Comparison of ENCODE assay signal across 9 cellular contexts in the genomic region with DNA sequence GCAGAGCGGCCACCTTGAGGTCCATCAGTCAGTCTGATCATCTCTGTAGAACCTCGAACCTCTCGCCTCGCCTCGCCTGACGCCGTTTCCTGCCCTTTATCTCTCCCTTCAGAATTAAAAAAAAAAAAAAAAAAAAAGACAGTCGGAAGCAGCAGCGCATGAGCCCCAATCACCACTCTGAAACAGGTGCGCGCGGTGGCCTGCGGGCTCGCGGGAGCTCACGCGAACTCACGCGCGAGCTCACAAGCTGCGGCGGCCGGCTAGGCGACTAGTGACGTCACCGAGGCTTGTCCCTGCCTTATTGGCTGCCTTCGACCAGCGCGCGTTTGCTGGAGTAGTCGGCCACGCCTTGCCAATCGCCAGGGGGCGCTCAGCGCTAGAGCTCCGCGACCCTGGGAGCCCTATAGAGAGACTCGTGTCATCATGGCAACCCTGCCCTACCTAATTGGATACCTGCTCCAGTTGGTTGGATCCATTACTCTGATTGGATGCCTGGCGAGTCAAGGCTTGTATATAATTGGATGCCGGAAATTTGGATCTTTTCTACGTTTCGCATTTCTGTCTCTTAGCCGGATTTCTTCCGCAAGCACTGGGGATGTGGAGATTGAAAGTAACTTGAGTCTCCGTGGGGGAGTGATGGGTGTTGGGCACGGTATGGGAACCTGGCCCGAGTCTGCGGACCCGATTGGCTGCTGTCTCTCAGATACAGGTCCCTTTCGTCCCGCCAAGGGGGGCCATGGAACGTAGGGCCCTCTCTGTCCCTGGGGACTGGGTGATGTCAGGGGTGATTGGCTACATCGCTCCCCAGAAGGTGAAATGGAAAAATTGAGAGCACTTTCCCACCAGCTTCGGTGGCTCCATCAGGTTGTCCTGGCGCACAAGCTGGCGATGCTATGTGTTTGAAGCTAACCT. TPM values are rescaled to one million over a fixed set of nuclear protein-coding genes. Genes with fewer than 3 reads are reported as not detected.
DNase-seq lines count a peak whose midpoint lies in the region; ATAC-seq and TF ChIP-seq lines count a peak whose summit lies in the region.
"Had no signal": no experiment of that assay in that cellular context is flagged by ENCODE, and none has a peak within 500 bp of the region (broad histone marks: within the 10 kb centered on the region; RNA-seq: fewer than 3 reads in every experiment).

No MANE protein-coding gene starts in this region.

- H3K36me3 Mint-ChIP-seq in activated T-helper 17 cell treated with anti-CD3 and anti-CD28 coated beads, Interleukin-2, amount 50 U/mL, for 72 hours (ENCODE audit: low read depth): no peaks in the 10 kb centered on the region

- no peaks in the 10 kb centered on the region for H3K79me2 ChIP-seq in GM23248 (ENCODE audit: insufficient read depth)

- H3K4me1 ChIP-seq in GM23248 (ENCODE audit: insufficient read depth): no peaks in the 10 kb centered on the region
- H3K4me1 ChIP-seq in gastroesophageal sphincter: peaks cover 0 to 16% (median 0%) of the 10 kb centered on the region in 3 donors
- peaks cover 0 to 2% (median 0%) of the 10 kb centered on the region in 4 donors for H3K4me1 ChIP-seq in transverse colon

- peak overlapping the region; percentile 61 for H3K4me3 Mint-ChIP-seq in activated T-helper 17 cell treated with anti-CD3 and anti-CD28 coated beads, Interleukin-2, amount 50 U/mL, for 72 hours

- H3K27ac Mint-ChIP-seq in activated T-helper 17 cell treated with anti-CD3 and anti-CD28 coated beads, Interleukin-2, amount 50 U/mL, for 72 hours: no peak overlapping the region

- H3K9ac ChIP-seq in GM23248: no peak overlapping the region

- no peak overlapping the region for H2AFZ ChIP-seq in GM23248

- peaks cover 9% of the 10 kb centered on the region for H3K4me1 Mint-ChIP-seq in activated T-helper 17 cell treated with anti-CD3 and anti-CD28 coated beads, Interleukin-2, amount 50 U/mL, for 72 hours

- ATAC-seq in activated T-helper 17 cell treated with anti-CD3 and anti-CD28 coated beads, Interleukin-2, amount 50 U/mL, for 72 hours (replicated peaks): peak; percentile 85
- peak; percentile 68 for ATAC-seq in gastroesophageal sphincter
- ATAC-seq in omental fat pad (ENCODE audit: low FRiP score): peak; percentile 64
- no peak for ATAC-seq in HG03025 (IDR thresholded peaks at IDR 0.05; ENCODE audit: low FRiP score, unreplicated experiment)
- ATAC-seq in GM21367 (IDR thresholded peaks at IDR 0.05; ENCODE audit: unreplicated experiment): no peak

- TF ChIP-seq EP300 in gastroesophageal sphincter (IDR thresholded peaks at IDR 0.05) (no peak), transverse colon (IDR thresholded peaks at IDR 0.05; ENCODE audit: low read depth) (no peak)

- no peaks in the 10 kb centered on the region for H3K36me3 ChIP-seq in GM23248 (ENCODE audit: low read depth)
- no peaks in the 10 kb centered on the region for H3K36me3 ChIP-seq in gastroesophageal sphincter
- H3K36me3 ChIP-seq in transverse colon: no peaks in the 10 kb centered on the region

- H3K4me2 ChIP-seq in GM23248 (ENCODE audit: unreplicated experiment): no peak overlapping the region

- WGBS in GM23248 (ENCODE audit: low coverage in 1 of 2, low lambda C conversion rate in 2 of 2, missing lambda C conversion rate in 2 of 2), 2 experiments: 21 to 24% methylated on average over 51 to 56 of the region's 56 CpGs
- 11% methylated on average over 10 of the region's 56 CpGs; no CpG with 5 or more reads in 1 of the 2 donors for WGBS in gastroesophageal sphincter (ENCODE audit: low coverage in 1 of 2), 2 donors
- 38% methylated on average over 56 of the region's 56 CpGs; no CpG with 5 or more reads in 1 of the 2 donors for WGBS in transverse colon (ENCODE audit: low coverage in 1 of 2), 2 donors

- DNase-seq in GM23248 (peak; percentile 73), omental fat pad (ENCODE audit: low spot score) (peak; percentile 55), transverse colon (peak; percentile 37)

- H3K27me3 Mint-ChIP-seq in activated T-helper 17 cell treated with anti-CD3 and anti-CD28 coated beads, Interleukin-2, amount 50 U/mL, for 72 hours: peaks cover 18% of the 10 kb centered on the region

- H3K9me3 Mint-ChIP-seq in activated T-helper 17 cell treated with anti-CD3 and anti-CD28 coated beads, Interleukin-2, amount 50 U/mL, for 72 hours: peaks cover 7% of the 10 kb centered on the region

- peak in 2 of 4 experiments; percentile 39 to 46 for TF ChIP-seq CTCF in gastroesophageal sphincter (IDR thresholded peaks at IDR 0.05)
- no peak for TF ChIP-seq CTCF in omental fat pad (IDR thresholded peaks at IDR 0.05)
- peak in 1 of 5 experiments; percentile 31 for TF ChIP-seq CTCF in transverse colon (IDR thresholded peaks at IDR 0.05)

- no peak for TF ChIP-seq POLR2A in gastroesophageal sphincter (IDR thresholded peaks at IDR 0.05)
- no peak for TF ChIP-seq POLR2A in transverse colon (IDR thresholded peaks at IDR 0.05)

- in situ Hi-C loops in GM23248 (cut with MboI): no loop called here
- in situ Hi-C loops in transverse colon (cut with MboI; ENCODE audit: low pct_ligation_motif_present in 1 of 4, low pct_unique_long_range_greater_than_20kb in 1 of 4, low sequenced_read_pairs in 3 of 4): no loop called here

- intact Hi-C loops in transverse colon (cut with DNase I; ENCODE audit: low total_unique reads): no loop called here

- H3K27ac ChIP-seq in GM23248: no peak overlapping the region
- no peak overlapping the region for H3K27ac ChIP-seq in gastroesophageal sphincter
- H3K27ac ChIP-seq in transverse colon: no peak overlapping the region

- no peaks in the 10 kb centered on the region for H3K9me3 ChIP-seq in GM23248 (ENCODE audit: low read depth)
- no peaks in the 10 kb centered on the region for H3K9me3 ChIP-seq in gastroesophageal sphincter
- H3K9me3 ChIP-seq in transverse colon: no peaks in the 10 kb centered on the region

- H3K27me3 ChIP-seq in GM23248 (replicated peaks; ENCODE audit: insufficient read depth) (no peaks in the 10 kb centered on the region), gastroesophageal sphincter (peaks cover 70% of the 10 kb centered on the region), transverse colon (peaks cover 15% of the 10 kb centered on the region)

- no peaks in the 10 kb centered on the region for H4K20me1 ChIP-seq in GM23248 (ENCODE audit: insufficient read depth)

- H3K4me3 ChIP-seq in GM23248 (no peak overlapping the region), gastroesophageal sphincter (peak overlapping the region in 1 of 2 donors; percentile 3), transverse colon (no peak overlapping the region)

- H3F3A ChIP-seq in GM23248 (ENCODE audit: insufficient read depth): no peaks in the 10 kb centered on the region

- H3K9me2 ChIP-seq in GM23248 (ENCODE audit: insufficient read depth): no peaks in the 10 kb centered on the region

TF ChIP-seq in PFSK-1, 5 proteins besides CTCF, POLR2A, EP300 and RAD21:
- TF ChIP-seq FOXP2 (optimal IDR thresholded peaks at IDR 0.05; ENCODE audit: borderline replicate concordance, extremely low read depth, extremely low read length, insufficient read depth) (peak; percentile 32), POLR2AphosphoS5 (IDR thresholded peaks at IDR 0.05; ENCODE audit: low read depth, low read length) (no peak)

RNA-seq across cellular contexts. Expression of gene SYT3, which starts 31.6 kb away (rescaled TPM):
- not detected in 2 replicates for total RNA-seq in GM23248 (2014; rRNA removed; shearing (Covaris generic))
- not detected in 2 replicates for polyA plus RNA-seq in GM23248 (2016; fragmentation: Nextera tagmentation; extraction: Ambion mirVana)
- not detected for polyA plus RNA-seq in PFSK-1 (2012; ENCODE audit: insufficient read length, low read depth)
- total RNA-seq in activated T-helper 17 cell treated with anti-CD3 and anti-CD28 coated beads, Interleukin-2, amount 50 U/mL, for 72 hours: not detected
- total RNA-seq in gastroesophageal sphincter (under 1 TPM in 1 of 4 donors, not detected in 3; 0.42 TPM), omental fat pad (not detected), transverse colon (under 1 TPM in 1 of 4 donors, not detected in 3; 0.64 TPM)
- total RNA-seq: mononuclear cell had no signal

RNA-seq across cellular contexts. Expression of gene LRRC4B, which starts 39.9 kb away (rescaled TPM):
- total RNA-seq in GM23248 (2014; rRNA removed; shearing (Covaris generic)): not detected in 2 replicates
- not detected in 2 replicates for polyA plus RNA-seq in GM23248 (2016; fragmentation: Nextera tagmentation; extraction: Ambion mirVana)
- 0.83 TPM for polyA plus RNA-seq in PFSK-1 (2012; ENCODE audit: insufficient read length, low read depth)
- not detected for total RNA-seq in activated T-helper 17 cell treated with anti-CD3 and anti-CD28 coated beads, Interleukin-2, amount 50 U/mL, for 72 hours
- total RNA-seq in gastroesophageal sphincter (1 to 10 TPM; 5.0 to 9.3 (median 7.6) TPM), omental fat pad (1 to 10 TPM in 3 of 4 donors, under 1 TPM in 1; 0.84 to 1.6 (median 1.4) TPM), transverse colon (1 to 10 TPM in 1 of 4 donors, under 1 TPM in 3; 0.37 to 1.4 (median 0.91) TPM)
- total RNA-seq: mononuclear cell had no signal

RNA-seq across cellular contexts. Expression of gene C19orf81, which starts 41.1 kb away (rescaled TPM):
- not detected in 2 replicates for total RNA-seq in GM23248 (2014; rRNA removed; shearing (Covaris generic))
- polyA plus RNA-seq in GM23248 (2016; fragmentation: Nextera tagmentation; extraction: Ambion mirVana): 1.1 and 1.6 TPM in 2 replicates
- 1.0 TPM for polyA plus RNA-seq in PFSK-1 (2012; ENCODE audit: insufficient read length, low read depth)
- not detected for total RNA-seq in activated T-helper 17 cell treated with anti-CD3 and anti-CD28 coated beads, Interleukin-2, amount 50 U/mL, for 72 hours
- not detected for total RNA-seq in gastroesophageal sphincter
- total RNA-seq in omental fat pad: not detected
- not detected for total RNA-seq in transverse colon
- total RNA-seq: mononuclear cell had no signal

Comparison
In these comparisons a context has a peak if more than half of its experiments do, and no peak if none do; other contexts are left out.
1. ATAC-seq: peak in activated T-helper 17 cell treated with anti-CD3 and anti-CD28 coated beads, Interleukin-2, amount 50 U/mL, for 72 hours (single experiment), gastroesophageal sphincter (single experiment) and omental fat pad (single experiment); none in HG03025 (single experiment) and GM21367 (single experiment).
2. Peak in every context shown above with its lines, with median percentiles within 50 percentile points of each other: DNase-seq.